In genomic region chr5:149775785-149776184, GRCh38 we compare ENCODE assay signal across 8 cellular contexts. TPM values are rescaled to one million over a fixed set of nuclear protein-coding genes. Genes with fewer than 3 reads are reported as not detected.
DNase-seq lines count a peak whose midpoint lies in the region; ATAC-seq, FAIRE-seq and TF ChIP-seq lines count a peak whose summit lies in the region.

No MANE protein-coding gene starts in this region.

- CTCF ChIA-PET in CD4-positive, alpha-beta T cell (lab: Charles Lee), result interaction anchor here (0.6 to 0.7 kb wide), 2 partner anchors 298 to 437 kb away, joined by 3 read pairs; no protein-coding TSS in a partner anchor
- CTCF ChIA-PET in HepG2 (lab: Yijun Ruan, JAX; ENCODE audit: low intra/inter-chr PET ratio, low total read pairs), result interaction anchor here (1.2 to 1.5 kb wide), 2 partner anchors 108 to 139 kb away, joined by 5 to 8 read pairs; no protein-coding TSS in a partner anchor

- no peak for ATAC-seq in CD4-positive, alpha-beta T cell (ENCODE audit: poor library complexity)
- peak; percentile 69; the same call in 2 of the 3 replicates for ATAC-seq in HepG2
- ATAC-seq in GM21717 (IDR thresholded peaks at IDR 0.05; ENCODE audit: unreplicated experiment), result no peak
- ATAC-seq in HG03460 (IDR thresholded peaks at IDR 0.05; ENCODE audit: unreplicated experiment), result no peak
- no peak for ATAC-seq in HG03025 (IDR thresholded peaks at IDR 0.05; ENCODE audit: low FRiP score, unreplicated experiment)

- no peak overlapping the region for H3K4me2 ChIP-seq in HepG2 (ENCODE audit: low read depth, low read length)

- H3K9me3 Mint-ChIP-seq in CD4-positive, alpha-beta T cell, result peaks cover 7% of the 10 kb centered on the region

- BruUV-seq in HepG2 (replicated peaks; lab: Mats Ljungman, UMichigan), result no TSS peak

- H3K79me2 ChIP-seq in HepG2 (ENCODE audit: insufficient read depth, low read length), result no peaks in the 10 kb centered on the region

- no peak for TF ChIP-seq RAD21 in HepG2 (CRISPR knock-in tag; IDR thresholded peaks at IDR 0.05)

- in situ Hi-C loops in HepG2 (cut with HindIII; ENCODE audit: extremely low pct_ligation_motif_present, low pct_unique_long_range_greater_than_20kb), result no loop called here

- H3K27me3 Mint-ChIP-seq in CD4-positive, alpha-beta T cell, result no peaks in the 10 kb centered on the region

- H3K27ac Mint-ChIP-seq in CD4-positive, alpha-beta T cell, result no peak overlapping the region

- no peaks in the 10 kb centered on the region for H3K27me3 ChIP-seq in CD4-positive, alpha-beta T cell (ENCODE audit: control insufficient read depth, insufficient read depth, low read length)
- H3K27me3 ChIP-seq in HepG2 (ENCODE audit: control insufficient read depth in 1 of 2, insufficient read depth in 2 of 2, low read length in 2 of 2), result no peaks in the 10 kb centered on the region

- no peaks in the 10 kb centered on the region for H3K4me1 ChIP-seq in HepG2 (ENCODE audit: insufficient read depth, low read length)

- TF ChIP-seq POLR2A in GM12892 (IDR thresholded peaks at IDR 0.05; ENCODE audit: low read depth, low read length), result no peak
- TF ChIP-seq POLR2A in HepG2 (IDR thresholded peaks at IDR 0.05; ENCODE audit: insufficient read depth in 1 of 2, low read depth in 2 of 2, low read length in 2 of 2), result no peak

- H3K4me3 ChIP-seq in HepG2 (replicated peaks in 1 of 3; ENCODE audit: insufficient read depth in 1 of 3, low read depth in 2 of 3, low read length in 3 of 3), result no peak overlapping the region

- H3K4me1 Mint-ChIP-seq in CD4-positive, alpha-beta T cell (ENCODE audit: low read depth), result peaks cover 19% of the 10 kb centered on the region

- peak; percentile 15 for TF ChIP-seq CTCF in CD4-positive, alpha-beta T cell (IDR thresholded peaks at IDR 0.05)
- peak; percentile 52; the same call in 1 of the 2 replicates for TF ChIP-seq CTCF in VCaP (conservative IDR thresholded peaks at IDR 0.05)
- peak; percentile 47 for TF ChIP-seq CTCF in HepG2 (CRISPR knock-in tag; IDR thresholded peaks at IDR 0.05)

- FAIRE-seq in GM12892 (lab: Jason Lieb, UNC), result peak; percentile 56
- FAIRE-seq in HepG2 (lab: Jason Lieb, UNC), result peak; percentile 12

- DNase-seq in CD4-positive, alpha-beta T cell, result no peak
- no peak for DNase-seq in GM12892 (ENCODE audit: insufficient read length)
- DNase-seq in HepG2 (ENCODE audit: low spot score), result peak; percentile 25
- no peak for DNase-seq in UCSD-AML1 (lab: John Stamatoyannopoulos, UW; ENCODE audit: unreplicated experiment)

- intact Hi-C loops in CD4-positive, alpha-beta T cell (cut with DNase I, micrococcal nuclease), result no loop called here
- intact Hi-C loops in HepG2 (cut with micrococcal nuclease; ENCODE audit: unreplicated experiment), result loop anchor here (5.0 kb wide), 1 partner anchor 138 kb away; no protein-coding TSS in a partner anchor

- TF ChIP-seq EP300 in HepG2 (IDR thresholded peaks at IDR 0.05; ENCODE audit: low read depth in 2 of 2, low read length in 2 of 2), result no peak
- TF ChIP-seq EP300 in HepG2 (CRISPR knock-in tag; IDR thresholded peaks at IDR 0.05; ENCODE audit: borderline replicate concordance), result no peak

- H3K9ac ChIP-seq in HepG2 (ENCODE audit: insufficient read depth, low read depth, low read length), result no peak overlapping the region

- no peaks in the 10 kb centered on the region for H3K36me3 ChIP-seq in HepG2 (replicated peaks in 1 of 2; ENCODE audit: control insufficient read depth in 1 of 2, insufficient read depth in 2 of 2, low read length in 2 of 2)

- peaks cover 6% of the 10 kb centered on the region for H3K36me3 Mint-ChIP-seq in CD4-positive, alpha-beta T cell (ENCODE audit: low read depth)

- H2AFZ ChIP-seq in HepG2 (ENCODE audit: low read length), result no peak overlapping the region

- H3K9me3 ChIP-seq in CD4-positive, alpha-beta T cell (ENCODE audit: control insufficient read depth, low read length), result peaks cover 14% of the 10 kb centered on the region
- peaks cover 10% of the 10 kb centered on the region; the same call in 1 of the 2 replicates for H3K9me3 ChIP-seq in HepG2 (ENCODE audit: low read length)

- no peak overlapping the region for H3K4me3 Mint-ChIP-seq in CD4-positive, alpha-beta T cell

- POLR2A ChIA-PET in CD4-positive, alpha-beta T cell (lab: Charles Lee), result no interaction called here
- POLR2A ChIA-PET in HepG2 (lab: Yijun Ruan, JAX), result no interaction called here

- no peaks in the 10 kb centered on the region for H4K20me1 ChIP-seq in HepG2 (ENCODE audit: insufficient read depth, low read length)

- no peak overlapping the region for H3K27ac ChIP-seq in CD4-positive, alpha-beta T cell (ENCODE audit: low read depth, low read length)
- H3K27ac ChIP-seq in VCaP (peak overlapping the region; percentile 76), HepG2 (ENCODE audit: extremely low read length, insufficient read depth, low read length) (no peak overlapping the region)

TF ChIP-seq in HepG2, 621 proteins besides CTCF, POLR2A, EP300 and RAD21:
- no peak for TF ChIP-seq RFXANK (CRISPR knock-in tag; IDR thresholded peaks at IDR 0.05)
- TF ChIP-seq ZNF546 (CRISPR knock-in tag; conservative IDR thresholded peaks at IDR 0.05), result no peak
- TF ChIP-seq SMC3 (IDR thresholded peaks at IDR 0.05; ENCODE audit: low read length), result peak; percentile 29; the same call in 1 of the 2 replicates
- TF ChIP-seq STAG1 (CRISPR knock-in tag; IDR thresholded peaks at IDR 0.05), result peak; percentile 49

RNA-seq across cellular contexts. Expression of gene PPARGC1B, which starts 45.7 kb away (rescaled TPM):
- 1 to 10 TPM; 1.8 to 2.3 TPM for total RNA-seq in CD4-positive, alpha-beta T cell
- polyA plus RNA-seq in GM12892 (2012; ENCODE audit: missing spikeins), result 4.7 TPM
- total RNA-seq in HepG2 (2016; rRNA removed; fragmentation: Illumina TruSeq; extraction: Trizol), result 0.73 and 1.1 TPM in 2 replicates
- 0.30 and 0.35 TPM in 2 replicates for total RNA-seq in HepG2 (2016; cell fraction: cytosol; rRNA removed; fragmentation: Illumina TruSeq; extraction: Trizol; ENCODE audit: low read depth)
- 0.76 and 0.92 TPM in 2 replicates for total RNA-seq in HepG2 (2016; cell fraction: insoluble cytoplasmic fraction; rRNA removed; fragmentation: Illumina TruSeq; extraction: Trizol)
- 0.41 and 0.49 TPM in 2 replicates for total RNA-seq in HepG2 (2016; cell fraction: membrane; rRNA removed; fragmentation: Illumina TruSeq; extraction: Trizol)
- total RNA-seq in HepG2 (2016; cell fraction: nucleus; rRNA removed; fragmentation: Illumina TruSeq; extraction: Trizol), result 1.4 and 2.4 TPM in 2 replicates
- 0.13 and 0.24 TPM in 2 replicates for polyA plus RNA-seq in HepG2 (2011; rRNA removed)
- 0.11 and 0.12 TPM in 2 replicates for polyA plus RNA-seq in HepG2 (2011; cell fraction: cytosol; rRNA removed)
- polyA plus RNA-seq in HepG2 (2011; cell fraction: nucleus; rRNA removed), result 1.3 and 1.4 TPM in 2 replicates
- polyA plus RNA-seq in HepG2 (2012), result 0.12 and 0.28 TPM in 2 replicates
- 0.07 and 0.09 TPM in 2 replicates for polyA plus RNA-seq in HepG2 (2016; cell fraction: cytosol; fragmentation: Illumina TruSeq; extraction: Trizol; ENCODE audit: low read depth)
- 0.50 and 0.53 TPM in 2 replicates for polyA plus RNA-seq in HepG2 (2016; cell fraction: insoluble cytoplasmic fraction; fragmentation: Illumina TruSeq; extraction: Trizol; ENCODE audit: low read depth)
- 0.06 and 0.14 TPM in 2 replicates for polyA plus RNA-seq in HepG2 (2016; cell fraction: membrane; fragmentation: Illumina TruSeq; extraction: Trizol; ENCODE audit: low read depth)
- 1.8 and 2.1 TPM in 2 replicates for polyA plus RNA-seq in HepG2 (2016; cell fraction: nucleus; fragmentation: Illumina TruSeq; extraction: Trizol; ENCODE audit: insufficient read depth, low read depth)
- polyA minus RNA-seq in HepG2 (2011; rRNA and poly(A)+ RNA removed; ENCODE audit: low replicate concordance), result 0.78 and 4.8 TPM in 2 replicates
- polyA minus RNA-seq in HepG2 (2011; cell fraction: cytosol; rRNA and poly(A)+ RNA removed), result 0.35 and 0.40 TPM in 2 replicates
- polyA minus RNA-seq in HepG2 (2011; cell fraction: nucleus; rRNA and poly(A)+ RNA removed), result 0.90 and 1.1 TPM in 2 replicates
